ENCODE assay signal across 15 cellular contexts in genomic region chr11:11186249-11186648, GRCh38.
DNase-seq lines count a peak whose midpoint lies in the region; ATAC-seq lines count a peak whose summit lies in the region.
"Had no signal": no experiment of that assay in that cellular context is flagged by ENCODE, and none has a peak within 500 bp of the region (broad histone marks: within the 10 kb centered on the region; RNA-seq: fewer than 3 reads in every experiment).

No MANE protein-coding gene starts in this region.

- peaks cover 4 to 15% of the 10 kb centered on the region in 2 donors for H3K9me3 Mint-ChIP-seq in effector memory CD8-positive, alpha-beta T cell

- H3K4me1 Mint-ChIP-seq in effector memory CD8-positive, alpha-beta T cell (ENCODE audit: low read depth in 2 of 2) = no peaks in the 10 kb centered on the region

- peaks cover 29 to 51% of the 10 kb centered on the region in 2 donors for H3K27me3 Mint-ChIP-seq in effector memory CD8-positive, alpha-beta T cell

- H3K36me3 Mint-ChIP-seq in effector memory CD8-positive, alpha-beta T cell (ENCODE audit: insufficient read depth) = no peaks in the 10 kb centered on the region

- H3K4me3 Mint-ChIP-seq in effector memory CD8-positive, alpha-beta T cell = no peak overlapping the region
- H3K4me3 Mint-ChIP-seq: GM23338 had no signal

- H3K27ac Mint-ChIP-seq in effector memory CD8-positive, alpha-beta T cell = no peak overlapping the region
- H3K27ac Mint-ChIP-seq: GM23338 had no signal

- ATAC-seq in GM21619 (IDR thresholded peaks at IDR 0.05; ENCODE audit: unreplicated experiment) = peak; percentile 65
- ATAC-seq in effector memory CD8-positive, alpha-beta T cell (replicated peaks) = no peak
- ATAC-seq: GM23338, Panc1 had no signal

- peak; percentile 77 for DNase-seq in Caki2 (ENCODE audit: low read depth)
- peak; percentile 53 for DNase-seq in astrocyte of the hippocampus (ENCODE audit: low read depth, low spot score)
- peak; percentile 70 for DNase-seq in left kidney (ENCODE audit: low read depth, low spot score)
- DNase-seq in effector memory CD8-positive, alpha-beta T cell = no peak
- DNase-seq in amniotic stem cell (lab: John Stamatoyannopoulos, UW) = no peak
- DNase-seq in NCI-H2107 (lab: John Stamatoyannopoulos, UW) = no peak
- DNase-seq in HT-29 (ENCODE audit: low spot score) = no peak
- DNase-seq: C1 segment of cervical spinal cord, IMR-90, NCI-H187, NCI-H2171, SW 1271 had no signal

- in situ Hi-C loops in Caki2 (cut with HindIII; ENCODE audit: low pct_unique_long_range_greater_than_20kb, low sequenced_read_pairs) = no loop called here

Comparison
In these comparisons a context has a peak if more than half of its experiments do, and no peak if none do; other contexts are left out.
1. DNase-seq: peak in Caki2 (single experiment), astrocyte of the hippocampus (single experiment) and left kidney (single experiment); none in effector memory CD8-positive, alpha-beta T cell (0 of 3), amniotic stem cell (single experiment), NCI-H2107 (single experiment) and HT-29 (single experiment).